ENCODE assay signal across 1 cellular context in the genomic region with DNA sequence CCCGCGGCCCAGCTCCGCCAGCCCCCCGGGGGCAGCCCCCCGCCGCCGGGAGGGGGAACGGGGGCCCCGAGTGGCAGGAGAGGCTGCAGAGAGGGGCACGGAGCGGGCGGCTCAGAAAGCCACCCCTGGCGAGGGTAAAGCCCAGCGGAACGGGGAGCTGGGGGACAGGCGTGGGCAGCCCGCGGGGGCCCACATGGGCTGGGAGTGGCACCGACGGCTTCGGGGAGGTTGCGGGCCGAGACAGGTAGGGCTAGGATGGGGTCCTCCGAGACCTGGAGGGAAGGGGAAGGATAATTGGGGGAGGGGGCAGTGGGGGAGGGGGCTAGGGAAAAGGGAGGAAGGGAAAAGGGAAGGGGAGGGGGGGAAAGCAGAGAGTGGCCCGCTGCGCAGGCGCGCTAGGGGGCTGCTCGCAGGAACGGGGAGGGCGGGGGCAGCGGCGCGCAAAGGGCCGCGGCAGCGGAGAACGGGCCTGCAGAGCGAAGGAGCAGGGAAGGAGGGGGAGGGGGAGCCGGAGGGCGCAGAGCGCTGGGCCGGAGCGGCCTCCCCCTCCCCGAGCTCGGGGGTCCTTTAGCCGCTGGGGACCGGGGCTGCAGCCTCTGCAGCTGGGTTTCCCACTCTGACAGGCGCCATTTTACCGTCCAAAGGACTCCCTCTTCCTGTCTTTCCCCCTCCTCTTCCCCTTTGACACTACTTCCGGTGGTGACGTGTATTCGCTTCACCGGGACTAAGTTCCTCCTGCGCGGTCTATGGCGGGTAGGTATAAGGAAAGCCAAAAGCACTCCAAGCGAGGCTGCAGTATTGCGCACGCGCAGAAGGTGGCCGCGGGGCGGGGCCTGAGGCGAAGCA.
A peak's percentile ranks its signal among the peaks of the same experiment; 100 is the strongest.
TF ChIP-seq lines count a peak whose summit lies in the region.

A gene (minus strand): TSS at position 405 of the 846 bp plus-strand sequence. CDS start 438 bp downstream, outside the sequence.

TF ChIP-seq in HepG2, 621 proteins besides CTCF, POLR2A, EP300 and RAD21 (continued from another document and continues in another):
- TF ChIP-seq, protein P1, sequence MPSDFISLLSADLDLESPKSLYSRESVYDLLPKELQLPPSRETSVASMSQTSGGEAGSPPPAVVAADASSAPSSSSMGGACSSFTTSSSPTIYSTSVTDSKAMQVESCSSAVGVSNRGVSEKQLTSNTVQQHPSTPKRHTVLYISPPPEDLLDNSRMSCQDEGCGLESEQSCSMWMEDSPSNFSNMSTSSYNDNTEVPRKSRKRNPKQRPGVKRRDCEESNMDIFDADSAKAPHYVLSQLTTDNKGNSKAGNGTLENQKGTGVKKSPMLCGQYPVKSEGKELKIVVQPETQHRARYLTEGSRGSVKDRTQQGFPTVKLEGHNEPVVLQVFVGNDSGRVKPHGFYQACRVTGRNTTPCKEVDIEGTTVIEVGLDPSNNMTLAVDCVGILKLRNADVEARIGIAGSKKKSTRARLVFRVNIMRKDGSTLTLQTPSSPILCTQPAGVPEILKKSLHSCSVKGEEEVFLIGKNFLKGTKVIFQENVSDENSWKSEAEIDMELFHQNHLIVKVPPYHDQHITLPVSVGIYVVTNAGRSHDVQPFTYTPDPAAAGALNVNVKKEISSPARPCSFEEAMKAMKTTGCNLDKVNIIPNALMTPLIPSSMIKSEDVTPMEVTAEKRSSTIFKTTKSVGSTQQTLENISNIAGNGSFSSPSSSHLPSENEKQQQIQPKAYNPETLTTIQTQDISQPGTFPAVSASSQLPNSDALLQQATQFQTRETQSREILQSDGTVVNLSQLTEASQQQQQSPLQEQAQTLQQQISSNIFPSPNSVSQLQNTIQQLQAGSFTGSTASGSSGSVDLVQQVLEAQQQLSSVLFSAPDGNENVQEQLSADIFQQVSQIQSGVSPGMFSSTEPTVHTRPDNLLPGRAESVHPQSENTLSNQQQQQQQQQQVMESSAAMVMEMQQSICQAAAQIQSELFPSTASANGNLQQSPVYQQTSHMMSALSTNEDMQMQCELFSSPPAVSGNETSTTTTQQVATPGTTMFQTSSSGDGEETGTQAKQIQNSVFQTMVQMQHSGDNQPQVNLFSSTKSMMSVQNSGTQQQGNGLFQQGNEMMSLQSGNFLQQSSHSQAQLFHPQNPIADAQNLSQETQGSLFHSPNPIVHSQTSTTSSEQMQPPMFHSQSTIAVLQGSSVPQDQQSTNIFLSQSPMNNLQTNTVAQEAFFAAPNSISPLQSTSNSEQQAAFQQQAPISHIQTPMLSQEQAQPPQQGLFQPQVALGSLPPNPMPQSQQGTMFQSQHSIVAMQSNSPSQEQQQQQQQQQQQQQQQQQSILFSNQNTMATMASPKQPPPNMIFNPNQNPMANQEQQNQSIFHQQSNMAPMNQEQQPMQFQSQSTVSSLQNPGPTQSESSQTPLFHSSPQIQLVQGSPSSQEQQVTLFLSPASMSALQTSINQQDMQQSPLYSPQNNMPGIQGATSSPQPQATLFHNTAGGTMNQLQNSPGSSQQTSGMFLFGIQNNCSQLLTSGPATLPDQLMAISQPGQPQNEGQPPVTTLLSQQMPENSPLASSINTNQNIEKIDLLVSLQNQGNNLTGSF (CRISPR knock-in tag; IDR thresholded peaks at IDR 0.05) = no peak
- no peak for TF ChIP-seq ZNF562 (CRISPR knock-in tag; IDR thresholded peaks at IDR 0.05; ENCODE audit: borderline replicate concordance)
- TF ChIP-seq, protein P2, sequence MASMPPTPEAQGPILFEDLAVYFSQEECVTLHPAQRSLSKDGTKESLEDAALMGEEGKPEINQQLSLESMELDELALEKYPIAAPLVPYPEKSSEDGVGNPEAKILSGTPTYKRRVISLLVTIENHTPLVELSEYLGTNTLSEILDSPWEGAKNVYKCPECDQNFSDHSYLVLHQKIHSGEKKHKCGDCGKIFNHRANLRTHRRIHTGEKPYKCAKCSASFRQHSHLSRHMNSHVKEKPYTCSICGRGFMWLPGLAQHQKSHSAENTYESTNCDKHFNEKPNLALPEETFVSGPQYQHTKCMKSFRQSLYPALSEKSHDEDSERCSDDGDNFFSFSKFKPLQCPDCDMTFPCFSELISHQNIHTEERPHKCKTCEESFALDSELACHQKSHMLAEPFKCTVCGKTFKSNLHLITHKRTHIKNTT (CRISPR knock-in tag; IDR thresholded peaks at IDR 0.05) = no peak
- no peak for TF ChIP-seq HDAC2 (CRISPR knock-in tag; IDR thresholded peaks at IDR 0.05)
- 0 out of 2 replicates have a peak, but pooled peaks have one; percentile 51 for TF ChIP-seq ZC3H13 (CRISPR knock-in tag; IDR thresholded peaks at IDR 0.05)
- TF ChIP-seq, protein P3, sequence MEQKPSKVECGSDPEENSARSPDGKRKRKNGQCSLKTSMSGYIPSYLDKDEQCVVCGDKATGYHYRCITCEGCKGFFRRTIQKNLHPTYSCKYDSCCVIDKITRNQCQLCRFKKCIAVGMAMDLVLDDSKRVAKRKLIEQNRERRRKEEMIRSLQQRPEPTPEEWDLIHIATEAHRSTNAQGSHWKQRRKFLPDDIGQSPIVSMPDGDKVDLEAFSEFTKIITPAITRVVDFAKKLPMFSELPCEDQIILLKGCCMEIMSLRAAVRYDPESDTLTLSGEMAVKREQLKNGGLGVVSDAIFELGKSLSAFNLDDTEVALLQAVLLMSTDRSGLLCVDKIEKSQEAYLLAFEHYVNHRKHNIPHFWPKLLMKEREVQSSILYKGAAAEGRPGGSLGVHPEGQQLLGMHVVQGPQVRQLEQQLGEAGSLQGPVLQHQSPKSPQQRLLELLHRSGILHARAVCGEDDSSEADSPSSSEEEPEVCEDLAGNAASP (CRISPR knock-in tag; IDR thresholded peaks at IDR 0.05; ENCODE audit: borderline replicate concordance) = no peak
- no peak; the same call in 1 of the 2 replicates for TF ChIP-seq PHF8 (CRISPR knock-in tag; IDR thresholded peaks at IDR 0.05)
- TF ChIP-seq, protein P4, sequence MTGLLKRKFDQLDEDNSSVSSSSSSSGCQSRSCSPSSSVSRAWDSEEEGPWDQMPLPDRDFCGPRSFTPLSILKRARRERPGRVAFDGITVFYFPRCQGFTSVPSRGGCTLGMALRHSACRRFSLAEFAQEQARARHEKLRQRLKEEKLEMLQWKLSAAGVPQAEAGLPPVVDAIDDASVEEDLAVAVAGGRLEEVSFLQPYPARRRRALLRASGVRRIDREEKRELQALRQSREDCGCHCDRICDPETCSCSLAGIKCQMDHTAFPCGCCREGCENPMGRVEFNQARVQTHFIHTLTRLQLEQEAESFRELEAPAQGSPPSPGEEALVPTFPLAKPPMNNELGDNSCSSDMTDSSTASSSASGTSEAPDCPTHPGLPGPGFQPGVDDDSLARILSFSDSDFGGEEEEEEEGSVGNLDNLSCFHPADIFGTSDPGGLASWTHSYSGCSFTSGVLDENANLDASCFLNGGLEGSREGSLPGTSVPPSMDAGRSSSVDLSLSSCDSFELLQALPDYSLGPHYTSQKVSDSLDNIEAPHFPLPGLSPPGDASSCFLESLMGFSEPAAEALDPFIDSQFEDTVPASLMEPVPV (CRISPR knock-in tag; IDR thresholded peaks at IDR 0.05) = peak; percentile 71; the same call in 1 of the 2 replicates
- peak; percentile 58 for TF ChIP-seq POLR2G (IDR thresholded peaks at IDR 0.05; ENCODE audit: low read depth, low read length)
- TF ChIP-seq, protein P5, sequence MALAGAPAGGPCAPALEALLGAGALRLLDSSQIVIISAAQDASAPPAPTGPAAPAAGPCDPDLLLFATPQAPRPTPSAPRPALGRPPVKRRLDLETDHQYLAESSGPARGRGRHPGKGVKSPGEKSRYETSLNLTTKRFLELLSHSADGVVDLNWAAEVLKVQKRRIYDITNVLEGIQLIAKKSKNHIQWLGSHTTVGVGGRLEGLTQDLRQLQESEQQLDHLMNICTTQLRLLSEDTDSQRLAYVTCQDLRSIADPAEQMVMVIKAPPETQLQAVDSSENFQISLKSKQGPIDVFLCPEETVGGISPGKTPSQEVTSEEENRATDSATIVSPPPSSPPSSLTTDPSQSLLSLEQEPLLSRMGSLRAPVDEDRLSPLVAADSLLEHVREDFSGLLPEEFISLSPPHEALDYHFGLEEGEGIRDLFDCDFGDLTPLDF (CRISPR knock-in tag; IDR thresholded peaks at IDR 0.05) = no peak
- TF ChIP-seq, protein P6, sequence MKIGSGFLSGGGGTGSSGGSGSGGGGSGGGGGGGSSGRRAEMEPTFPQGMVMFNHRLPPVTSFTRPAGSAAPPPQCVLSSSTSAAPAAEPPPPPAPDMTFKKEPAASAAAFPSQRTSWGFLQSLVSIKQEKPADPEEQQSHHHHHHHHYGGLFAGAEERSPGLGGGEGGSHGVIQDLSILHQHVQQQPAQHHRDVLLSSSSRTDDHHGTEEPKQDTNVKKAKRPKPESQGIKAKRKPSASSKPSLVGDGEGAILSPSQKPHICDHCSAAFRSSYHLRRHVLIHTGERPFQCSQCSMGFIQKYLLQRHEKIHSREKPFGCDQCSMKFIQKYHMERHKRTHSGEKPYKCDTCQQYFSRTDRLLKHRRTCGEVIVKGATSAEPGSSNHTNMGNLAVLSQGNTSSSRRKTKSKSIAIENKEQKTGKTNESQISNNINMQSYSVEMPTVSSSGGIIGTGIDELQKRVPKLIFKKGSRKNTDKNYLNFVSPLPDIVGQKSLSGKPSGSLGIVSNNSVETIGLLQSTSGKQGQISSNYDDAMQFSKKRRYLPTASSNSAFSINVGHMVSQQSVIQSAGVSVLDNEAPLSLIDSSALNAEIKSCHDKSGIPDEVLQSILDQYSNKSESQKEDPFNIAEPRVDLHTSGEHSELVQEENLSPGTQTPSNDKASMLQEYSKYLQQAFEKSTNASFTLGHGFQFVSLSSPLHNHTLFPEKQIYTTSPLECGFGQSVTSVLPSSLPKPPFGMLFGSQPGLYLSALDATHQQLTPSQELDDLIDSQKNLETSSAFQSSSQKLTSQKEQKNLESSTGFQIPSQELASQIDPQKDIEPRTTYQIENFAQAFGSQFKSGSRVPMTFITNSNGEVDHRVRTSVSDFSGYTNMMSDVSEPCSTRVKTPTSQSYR (CRISPR knock-in tag; IDR thresholded peaks at IDR 0.05; ENCODE audit: borderline replicate concordance) = 0 out of 2 replicates have a peak, but pooled peaks have one; percentile 20
- TF ChIP-seq ZFY (CRISPR knock-in tag; IDR thresholded peaks at IDR 0.05) = 0 out of 2 replicates have a peak, but pooled peaks have one; percentile 12
- TF ChIP-seq MXI1 (IDR thresholded peaks at IDR 0.05; ENCODE audit: borderline replicate concordance, low read depth, low read length) = no peak; the same call in 2 of the 3 replicates
- TF ChIP-seq SP5 (CRISPR knock-in tag; IDR thresholded peaks at IDR 0.05; ENCODE audit: borderline replicate concordance, low read depth) = no peak
- TF ChIP-seq CREM (IDR thresholded peaks at IDR 0.05) = no peak
- no peak for TF ChIP-seq CREM (CRISPR knock-in tag; IDR thresholded peaks at IDR 0.05)
- no peak; the same call in 1 of the 2 replicates for TF ChIP-seq ZNF343 (CRISPR knock-in tag; IDR thresholded peaks at IDR 0.05)
- TF ChIP-seq ZFP41 (CRISPR knock-in tag; IDR thresholded peaks at IDR 0.05; ENCODE audit: borderline replicate concordance) = no peak
- TF ChIP-seq ZNF101 (CRISPR knock-in tag; IDR thresholded peaks at IDR 0.05; ENCODE audit: borderline replicate concordance, low read depth) = no peak
- TF ChIP-seq NFYB (CRISPR knock-in tag; IDR thresholded peaks at IDR 0.05) = no peak
- TF ChIP-seq, protein P7, sequence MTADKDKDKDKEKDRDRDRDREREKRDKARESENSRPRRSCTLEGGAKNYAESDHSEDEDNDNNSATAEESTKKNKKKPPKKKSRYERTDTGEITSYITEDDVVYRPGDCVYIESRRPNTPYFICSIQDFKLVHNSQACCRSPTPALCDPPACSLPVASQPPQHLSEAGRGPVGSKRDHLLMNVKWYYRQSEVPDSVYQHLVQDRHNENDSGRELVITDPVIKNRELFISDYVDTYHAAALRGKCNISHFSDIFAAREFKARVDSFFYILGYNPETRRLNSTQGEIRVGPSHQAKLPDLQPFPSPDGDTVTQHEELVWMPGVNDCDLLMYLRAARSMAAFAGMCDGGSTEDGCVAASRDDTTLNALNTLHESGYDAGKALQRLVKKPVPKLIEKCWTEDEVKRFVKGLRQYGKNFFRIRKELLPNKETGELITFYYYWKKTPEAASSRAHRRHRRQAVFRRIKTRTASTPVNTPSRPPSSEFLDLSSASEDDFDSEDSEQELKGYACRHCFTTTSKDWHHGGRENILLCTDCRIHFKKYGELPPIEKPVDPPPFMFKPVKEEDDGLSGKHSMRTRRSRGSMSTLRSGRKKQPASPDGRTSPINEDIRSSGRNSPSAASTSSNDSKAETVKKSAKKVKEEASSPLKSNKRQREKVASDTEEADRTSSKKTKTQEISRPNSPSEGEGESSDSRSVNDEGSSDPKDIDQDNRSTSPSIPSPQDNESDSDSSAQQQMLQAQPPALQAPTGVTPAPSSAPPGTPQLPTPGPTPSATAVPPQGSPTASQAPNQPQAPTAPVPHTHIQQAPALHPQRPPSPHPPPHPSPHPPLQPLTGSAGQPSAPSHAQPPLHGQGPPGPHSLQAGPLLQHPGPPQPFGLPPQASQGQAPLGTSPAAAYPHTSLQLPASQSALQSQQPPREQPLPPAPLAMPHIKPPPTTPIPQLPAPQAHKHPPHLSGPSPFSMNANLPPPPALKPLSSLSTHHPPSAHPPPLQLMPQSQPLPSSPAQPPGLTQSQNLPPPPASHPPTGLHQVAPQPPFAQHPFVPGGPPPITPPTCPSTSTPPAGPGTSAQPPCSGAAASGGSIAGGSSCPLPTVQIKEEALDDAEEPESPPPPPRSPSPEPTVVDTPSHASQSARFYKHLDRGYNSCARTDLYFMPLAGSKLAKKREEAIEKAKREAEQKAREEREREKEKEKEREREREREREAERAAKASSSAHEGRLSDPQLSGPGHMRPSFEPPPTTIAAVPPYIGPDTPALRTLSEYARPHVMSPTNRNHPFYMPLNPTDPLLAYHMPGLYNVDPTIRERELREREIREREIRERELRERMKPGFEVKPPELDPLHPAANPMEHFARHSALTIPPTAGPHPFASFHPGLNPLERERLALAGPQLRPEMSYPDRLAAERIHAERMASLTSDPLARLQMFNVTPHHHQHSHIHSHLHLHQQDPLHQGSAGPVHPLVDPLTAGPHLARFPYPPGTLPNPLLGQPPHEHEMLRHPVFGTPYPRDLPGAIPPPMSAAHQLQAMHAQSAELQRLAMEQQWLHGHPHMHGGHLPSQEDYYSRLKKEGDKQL (CRISPR knock-in tag; IDR thresholded peaks at IDR 0.05; ENCODE audit: low read depth) = no peak
- TF ChIP-seq TBP (CRISPR knock-in tag; IDR thresholded peaks at IDR 0.05) = no peak
- TF ChIP-seq SIN3A (IDR thresholded peaks at IDR 0.05; ENCODE audit: borderline replicate concordance, low read depth, low read length) = no peak
- TF ChIP-seq, protein P8, sequence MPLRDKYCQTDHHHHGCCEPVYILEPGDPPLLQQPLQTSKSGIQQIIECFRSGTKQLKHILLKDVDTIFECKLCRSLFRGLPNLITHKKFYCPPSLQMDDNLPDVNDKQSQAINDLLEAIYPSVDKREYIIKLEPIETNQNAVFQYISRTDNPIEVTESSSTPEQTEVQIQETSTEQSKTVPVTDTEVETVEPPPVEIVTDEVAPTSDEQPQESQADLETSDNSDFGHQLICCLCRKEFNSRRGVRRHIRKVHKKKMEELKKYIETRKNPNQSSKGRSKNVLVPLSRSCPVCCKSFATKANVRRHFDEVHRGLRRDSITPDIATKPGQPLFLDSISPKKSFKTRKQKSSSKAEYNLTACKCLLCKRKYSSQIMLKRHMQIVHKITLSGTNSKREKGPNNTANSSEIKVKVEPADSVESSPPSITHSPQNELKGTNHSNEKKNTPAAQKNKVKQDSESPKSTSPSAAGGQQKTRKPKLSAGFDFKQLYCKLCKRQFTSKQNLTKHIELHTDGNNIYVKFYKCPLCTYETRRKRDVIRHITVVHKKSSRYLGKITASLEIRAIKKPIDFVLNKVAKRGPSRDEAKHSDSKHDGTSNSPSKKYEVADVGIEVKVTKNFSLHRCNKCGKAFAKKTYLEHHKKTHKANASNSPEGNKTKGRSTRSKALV (CRISPR knock-in tag; IDR thresholded peaks at IDR 0.05) = no peak
- no peak for TF ChIP-seq ZNF589 (CRISPR knock-in tag; conservative IDR thresholded peaks at IDR 0.05)
- TF ChIP-seq ETV5 (CRISPR knock-in tag; IDR thresholded peaks at IDR 0.05; ENCODE audit: borderline replicate concordance) = peak; percentile 49; the same call in 1 of the 2 replicates
- TF ChIP-seq AGO2 (optimal IDR thresholded peaks at IDR 0.05; ENCODE audit: low read depth, low read length) = peak; percentile 67
- no peak for TF ChIP-seq NFE2L1 (CRISPR knock-in tag; IDR thresholded peaks at IDR 0.05; ENCODE audit: borderline replicate concordance)
- no peak for TF ChIP-seq CAMTA2 (CRISPR knock-in tag; IDR thresholded peaks at IDR 0.05; ENCODE audit: borderline replicate concordance)
- TF ChIP-seq DPF2 (CRISPR knock-in tag; IDR thresholded peaks at IDR 0.05; ENCODE audit: borderline replicate concordance, low read depth) = no peak
